In genomic region chr6:48449002-48449401, GRCh38 we compare ENCODE assay signal across 16 cellular contexts.
A peak's percentile ranks its signal among the peaks of the same experiment; 100 is the strongest.
DNase-seq lines count a peak whose midpoint lies in the region; TF ChIP-seq lines count a peak whose summit lies in the region.
"Had no signal": no experiment of that assay in that cellular context is flagged by ENCODE, and none has a peak within 500 bp of the region (broad histone marks: within the 10 kb centered on the region; RNA-seq: fewer than 3 reads in every experiment).

No MANE protein-coding gene starts in this region.

- H3K27me3 ChIP-seq in A673 (replicated peaks; ENCODE audit: insufficient read depth, low read depth, low read length, poor library complexity) (no peaks in the 10 kb centered on the region), WERI-Rb-1 (ENCODE audit: insufficient read depth, low read depth, severe bottlenecking) (no peaks in the 10 kb centered on the region), smooth muscle cell (ENCODE audit: low read depth) (no peaks in the 10 kb centered on the region)

- POLR2A ChIA-PET in A673 (lab: Charles Lee; ENCODE audit: low non-redundant PET): interaction anchor here (0.5 kb wide), 1 partner anchor 284 kb away, joined by 3 read pairs; no protein-coding TSS in a partner anchor

- DNase-seq in A673 (ENCODE audit: low spot score): peak; percentile 4
- peak; percentile 33 for DNase-seq in H4 (ENCODE audit: low spot score)
- DNase-seq in WERI-Rb-1: no peak
- peak; percentile 5 for DNase-seq in fibroblast of peridontal ligament (ENCODE audit: extremely low read depth)
- no peak for DNase-seq in posterior cingulate gyrus
- no peak for DNase-seq in stimulated activated CD4-positive, alpha-beta T cell treated with anti-CD3 and anti-CD28 coated beads, Interleukin-4, amount 100 ng/mL, for 1 hour
- no peak for DNase-seq in EL
- DNase-seq in smooth muscle cell (lab: John Stamatoyannopoulos, UW; ENCODE audit: unreplicated experiment): no peak
- DNase-seq: activated gamma-delta T cell, anterior cingulate cortex, foreskin melanocyte, Kasumi-1, lower lobe of right lung, naive B cell, NCI-H187 treated with DMSO at 0.1 percent for 48 hours had no signal

- CTCF ChIA-PET in A673 (lab: Charles Lee): interaction anchor here (1.1 kb wide), 1 partner anchor 661 kb away, joined by 3 read pairs; no protein-coding TSS in a partner anchor

- intact Hi-C loops in A673 (cut with micrococcal nuclease; ENCODE audit: unreplicated experiment): loop anchor here (10.0 kb wide), 1 partner anchor 364 kb away; no protein-coding TSS in a partner anchor
- intact Hi-C loops in posterior cingulate gyrus (cut with DNase I): no loop called here

- no peak overlapping the region for H3K27ac ChIP-seq in A673 (ENCODE audit: low read depth, low read length, poor library complexity, severe bottlenecking)
- no peak overlapping the region for H3K27ac ChIP-seq in WERI-Rb-1
- no peak overlapping the region for H3K27ac ChIP-seq in smooth muscle cell (ENCODE audit: low read depth)
- H3K27ac ChIP-seq: lower lobe of right lung, prostate gland had no signal

- no peaks in the 10 kb centered on the region for H3K79me2 ChIP-seq in smooth muscle cell (ENCODE audit: low read depth)

- H3F3A ChIP-seq in smooth muscle cell (ENCODE audit: low read depth): no peaks in the 10 kb centered on the region

- H3K9me3 ChIP-seq in A673 (ENCODE audit: low read depth, low read length, poor library complexity, severe bottlenecking): no peaks in the 10 kb centered on the region
- no peaks in the 10 kb centered on the region for H3K9me3 ChIP-seq in WERI-Rb-1 (ENCODE audit: severe bottlenecking)
- H3K9me3 ChIP-seq in smooth muscle cell (replicated peaks; ENCODE audit: low read depth): peaks cover 9% of the 10 kb centered on the region
- H3K9me3 ChIP-seq: prostate gland had no signal

- H3K4me3 ChIP-seq in A673 (ENCODE audit: low read depth, low read length, poor library complexity, severe bottlenecking) (no peak overlapping the region), WERI-Rb-1 (ENCODE audit: low read depth, low read length) (no peak overlapping the region), smooth muscle cell (no peak overlapping the region)
- H3K4me3 ChIP-seq: lower lobe of right lung, prostate gland had no signal

- H3K4me2 ChIP-seq in smooth muscle cell: no peak overlapping the region

- TF ChIP-seq CTCF in A673 (conservative IDR thresholded peaks at IDR 0.05; ENCODE audit: low read depth, low read length): peak; percentile 42
- peak; percentile 29; the same call in 1 of the 2 replicates for TF ChIP-seq CTCF in WERI-Rb-1 (IDR thresholded peaks at IDR 0.05; ENCODE audit: low read depth, low read length)
- no peak for TF ChIP-seq CTCF in smooth muscle cell (IDR thresholded peaks at IDR 0.05; ENCODE audit: borderline replicate concordance, insufficient read depth, poor library complexity, severe bottlenecking)

- 87% methylated on average over 2 of the region's 2 CpGs for WGBS in smooth muscle cell (ENCODE audit: low lambda C conversion rate)

- H3K4me1 ChIP-seq in A673 (ENCODE audit: insufficient read depth, low read length, poor library complexity, severe bottlenecking) (no peaks in the 10 kb centered on the region), smooth muscle cell (ENCODE audit: low read depth) (no peaks in the 10 kb centered on the region)
- H3K4me1 ChIP-seq: lower lobe of right lung, prostate gland had no signal

- H3K9ac ChIP-seq in smooth muscle cell (ENCODE audit: low read depth): no peak overlapping the region

- H2AFZ ChIP-seq in smooth muscle cell (ENCODE audit: low read depth): no peak overlapping the region

- H3K36me3 ChIP-seq in A673 (ENCODE audit: insufficient read depth, low read length, poor library complexity, severe bottlenecking) (no peaks in the 10 kb centered on the region), WERI-Rb-1 (no peaks in the 10 kb centered on the region), smooth muscle cell (ENCODE audit: low read depth) (no peaks in the 10 kb centered on the region)
- H3K36me3 ChIP-seq: lower lobe of right lung, prostate gland had no signal

- no peaks in the 10 kb centered on the region for H4K20me1 ChIP-seq in smooth muscle cell (ENCODE audit: low read depth)

- BruUV-seq in A673 (replicated peaks; lab: Mats Ljungman, UMichigan): no TSS peak

Comparison
In these comparisons a context has a peak if more than half of its experiments do, and no peak if none do; other contexts are left out.
1. DNase-seq: peak in A673 (single experiment), H4 (single experiment) and fibroblast of peridontal ligament (single experiment); none in WERI-Rb-1 (single experiment), posterior cingulate gyrus (0 of 10), stimulated activated CD4-positive, alpha-beta T cell treated with anti-CD3 and anti-CD28 coated beads, Interleukin-4, amount 100 ng/mL, for 1 hour (single experiment), EL (single experiment) and smooth muscle cell (single experiment).